Comparison of ENCODE assay signal across 28 cellular contexts in the genomic region with DNA sequence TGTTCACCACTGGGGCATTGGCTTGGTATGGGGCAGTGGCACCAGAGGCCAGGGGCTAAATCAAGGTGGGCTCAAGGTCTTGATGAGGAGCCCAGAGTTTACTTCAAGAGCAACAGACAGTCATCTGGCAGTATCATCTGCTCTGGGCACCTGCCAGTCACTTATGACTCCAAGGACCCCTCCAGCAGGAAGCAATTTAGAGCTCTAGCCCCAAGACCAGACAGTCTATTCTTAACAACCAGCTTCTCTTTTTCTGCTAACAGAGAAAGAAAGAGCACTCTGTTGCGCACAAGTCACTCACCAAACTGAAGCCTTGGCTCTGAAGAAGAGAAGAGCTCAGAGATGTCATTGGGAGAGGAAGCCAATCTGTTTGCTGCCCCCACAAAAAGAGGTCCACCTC.
"Had no signal": no experiment of that assay in that cellular context is flagged by ENCODE, and none has a peak within 500 bp of the region (broad histone marks: within the 10 kb centered on the region; RNA-seq: fewer than 3 reads in every experiment).

No MANE protein-coding gene starts in this region.

- H3K27me3 ChIP-seq: neutrophil, pancreas, right lobe of liver, sigmoid colon, stomach, thyroid gland, tibial nerve, upper lobe of left lung, vagina had no signal

- H3K4me3 Mint-ChIP-seq: natural killer cell treated with Interleukin-12 subunit alpha and Interleukin-12 subunit beta and Interleukin-15 and Interleukin-18, amount 100 ng/mL, for 72 hours; nephron progenitor cell; neural crest cell; stimulated activated effector memory CD8-positive, alpha-beta T cell treated with anti-CD3 and anti-CD28 coated beads, Interleukin-12 subunit alpha, Interleukin-12 subunit beta, amount 100 ng/mL, for 72 hours; stimulated activated naive B cell treated with anti-CD40 and anti-IgM and Interleukin-4, amounts not matched to agents 10 μg/mL and 1 μg/mL and 100 μg/mL, for 72 hours; stimulated activated naive CD8-positive, alpha-beta T cell treated with anti-CD3 and anti-CD28 coated beads, Interleukin-15, Interleukin-2, amounts not matched to agents 100 ng/mL and 50 ng/mL, for 24 hours had no signal

- H3K9me3 Mint-ChIP-seq: natural killer cell treated with Interleukin-12 subunit alpha and Interleukin-12 subunit beta and Interleukin-15 and Interleukin-18, amount 100 ng/mL, for 72 hours; stimulated activated effector memory CD8-positive, alpha-beta T cell treated with anti-CD3 and anti-CD28 coated beads, Interleukin-12 subunit alpha, Interleukin-12 subunit beta, amount 100 ng/mL, for 72 hours; stimulated activated naive CD8-positive, alpha-beta T cell treated with anti-CD3 and anti-CD28 coated beads, Interleukin-15, Interleukin-2, amounts not matched to agents 100 ng/mL and 50 ng/mL, for 24 hours had no signal

- H3K27ac ChIP-seq: neutrophil, pancreas, psoas muscle, right lobe of liver, sigmoid colon, stomach, thoracic aorta, thyroid gland, tibial nerve, upper lobe of left lung, vagina had no signal

- H3K36me3 Mint-ChIP-seq: natural killer cell treated with Interleukin-12 subunit alpha and Interleukin-12 subunit beta and Interleukin-15 and Interleukin-18, amount 100 ng/mL, for 72 hours; stimulated activated effector memory CD8-positive, alpha-beta T cell treated with anti-CD3 and anti-CD28 coated beads, Interleukin-12 subunit alpha, Interleukin-12 subunit beta, amount 100 ng/mL, for 72 hours had no signal

- DNase-seq: nephron progenitor cell; nucleus accumbens; pancreas; posterior cingulate gyrus; psoas muscle; right cardiac atrium; right lobe of liver; sigmoid colon; small intestine; stimulated activated CD4-positive, alpha-beta T cell treated with anti-CD3 and anti-CD28 coated beads, Interleukin-15, amount 100 ng/mL, for 24 hours; stimulated activated CD4-positive, alpha-beta T cell treated with anti-CD3 and anti-CD28 coated beads, Interleukin-2, amount 100 ng/mL, for 24 hours; stimulated activated CD4-positive, alpha-beta T cell treated with anti-CD3 and anti-CD28 coated beads, Interleukin-2, amount 100 ng/mL, for 48 hours; stimulated activated CD4-positive, alpha-beta T cell treated with anti-CD3 and anti-CD28 coated beads, Interleukin-4, amount 100 ng/mL, for 24 hours; stimulated activated naive B cell treated with anti-CD40 and anti-IgM and Interleukin-4, amounts not matched to agents 10 μg/mL and 1 μg/mL and 100 μg/mL, for 72 hours; stimulated activated naive CD4-positive, alpha-beta T cell treated with Interleukin-2 at 50 U/mL for 16 hours; stomach; thyroid gland; trophoblast cell; upper lobe of left lung had no signal

- H3K4me1 Mint-ChIP-seq: nephron progenitor cell; neural crest cell; stimulated activated effector memory CD8-positive, alpha-beta T cell treated with anti-CD3 and anti-CD28 coated beads, Interleukin-12 subunit alpha, Interleukin-12 subunit beta, amount 100 ng/mL, for 72 hours had no signal

- ATAC-seq: natural killer cell treated with Interleukin-12 subunit alpha and Interleukin-12 subunit beta and Interleukin-15 and Interleukin-18, amount 100 ng/mL, for 72 hours; pancreas; psoas muscle; right cardiac atrium; right lobe of liver; stimulated activated effector memory CD8-positive, alpha-beta T cell treated with anti-CD3 and anti-CD28 coated beads, Interleukin-12 subunit alpha, Interleukin-12 subunit beta, amount 100 ng/mL, for 72 hours had no signal

- H3K4me1 ChIP-seq: pancreas, psoas muscle, right lobe of liver, sigmoid colon, stomach, thyroid gland, tibial nerve, upper lobe of left lung, vagina had no signal

- H3K27me3 Mint-ChIP-seq: stimulated activated naive B cell treated with anti-CD40 and anti-IgM and Interleukin-4, amounts not matched to agents 10 μg/mL and 1 μg/mL and 100 μg/mL, for 72 hours; stimulated activated naive CD8-positive, alpha-beta T cell treated with anti-CD3 and anti-CD28 coated beads, Interleukin-15, Interleukin-2, amounts not matched to agents 100 ng/mL and 50 ng/mL, for 24 hours had no signal

- H3K27ac Mint-ChIP-seq: natural killer cell treated with Interleukin-12 subunit alpha and Interleukin-12 subunit beta and Interleukin-15 and Interleukin-18, amount 100 ng/mL, for 72 hours; nephron progenitor cell; progenitor cell of endocrine pancreas; stimulated activated effector memory CD8-positive, alpha-beta T cell treated with anti-CD3 and anti-CD28 coated beads, Interleukin-12 subunit alpha, Interleukin-12 subunit beta, amount 100 ng/mL, for 72 hours; stimulated activated naive B cell treated with anti-CD40 and anti-IgM and Interleukin-4, amounts not matched to agents 10 μg/mL and 1 μg/mL and 100 μg/mL, for 72 hours; stimulated activated naive CD8-positive, alpha-beta T cell treated with anti-CD3 and anti-CD28 coated beads, Interleukin-15, Interleukin-2, amounts not matched to agents 100 ng/mL and 50 ng/mL, for 24 hours had no signal

- H3K4me3 ChIP-seq: pancreas, psoas muscle, right lobe of liver, sigmoid colon, stomach, thoracic aorta, thyroid gland, tibial nerve, upper lobe of left lung, vagina had no signal
